ENCODE assay signal across 18 cellular contexts in the genomic region with DNA sequence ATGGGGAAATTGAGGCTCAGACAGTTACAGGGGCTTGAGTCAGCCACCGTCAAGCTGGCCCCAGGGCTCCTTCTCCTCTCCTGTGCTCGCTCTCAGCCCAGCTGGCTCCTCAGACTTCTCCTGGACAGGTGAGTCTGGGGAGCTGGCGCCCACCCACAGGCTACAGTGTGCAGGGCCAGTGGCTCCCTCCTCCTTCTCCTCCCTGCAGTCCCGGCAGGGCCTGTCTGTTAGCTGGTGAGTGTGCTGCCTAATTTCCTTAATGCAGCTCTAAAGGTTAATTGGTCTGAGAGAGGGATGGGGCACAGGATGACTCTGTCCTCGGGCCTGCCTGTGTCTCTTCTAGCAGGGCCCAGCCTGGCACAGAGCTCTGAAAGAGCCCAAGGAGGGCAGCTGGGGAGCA. TPM values are rescaled to one million over a fixed set of nuclear protein-coding genes. Genes with fewer than 3 reads are reported as not detected.
A peak's percentile ranks its signal among the peaks of the same experiment; 100 is the strongest.
DNase-seq lines count a peak whose midpoint lies in the region; ATAC-seq and TF ChIP-seq lines count a peak whose summit lies in the region.
"Had no signal": no experiment of that assay in that cellular context is flagged by ENCODE, and none has a peak within 500 bp of the region (broad histone marks: within the 10 kb centered on the region; RNA-seq: fewer than 3 reads in every experiment).

No MANE protein-coding gene starts in this region.

- peaks cover 4% of the 10 kb centered on the region for H3K79me1 ChIP-seq in neuronal stem cell (ENCODE audit: low read depth, low read length)

- H2AK5ac ChIP-seq in neuronal stem cell (ENCODE audit: low read depth, low read length) = no peak overlapping the region

- no peak overlapping the region for H4K91ac ChIP-seq in neuronal stem cell (ENCODE audit: low read depth, low read length, poor library complexity)

- no peak overlapping the region for H3K4me2 ChIP-seq in neuronal stem cell (ENCODE audit: insufficient read depth, low read length, poor library complexity, severe bottlenecking)

- no peak overlapping the region for H3K23ac ChIP-seq in neuronal stem cell (ENCODE audit: low read depth, low read length, poor library complexity)

- peaks cover 58% of the 10 kb centered on the region for H3K4me1 ChIP-seq in BE2C
- peaks cover 2% of the 10 kb centered on the region; the same call in 1 of the 2 replicates for H3K4me1 ChIP-seq in HEK293 (ENCODE audit: control insufficient read depth, insufficient read depth, low read length)
- peaks cover 0 to 12% of the 10 kb centered on the region in 2 donors for H3K4me1 ChIP-seq in neuronal stem cell (ENCODE audit: control insufficient read depth in 2 of 2, insufficient read depth in 1 of 2, low read depth in 1 of 2, low read length in 2 of 2)
- no peaks in the 10 kb centered on the region for H3K4me1 ChIP-seq in psoas muscle
- H3K4me1 ChIP-seq in gastrocnemius medialis = peaks cover 5 to 8% of the 10 kb centered on the region in 2 donors
- H3K4me1 ChIP-seq: Peyer's patch had no signal

- POLR2A ChIA-PET in HEK293 (lab: Yijun Ruan, JAX) = no interaction called here

- H3K4me1 Mint-ChIP-seq in chondrocyte (ENCODE audit: low read depth) = peaks cover 12% of the 10 kb centered on the region
- peaks cover 12% of the 10 kb centered on the region for H3K4me1 Mint-ChIP-seq in stimulated activated naive CD8-positive, alpha-beta T cell treated with anti-CD3 and anti-CD28 coated beads, Interleukin-15, amount 100 ng/mL, for 72 hours

- H3K36me3 Mint-ChIP-seq in chondrocyte (ENCODE audit: low read depth) = no peaks in the 10 kb centered on the region

- no peak overlapping the region for H3K9ac ChIP-seq in neuronal stem cell (ENCODE audit: low read depth, low read length, poor library complexity)

- no peak overlapping the region for H3K4me3 ChIP-seq in BE2C (ENCODE audit: low read depth, low read length)
- H3K4me3 ChIP-seq in HEK293 (ENCODE audit: low read depth, low read length) = no peak overlapping the region
- no peak overlapping the region for H3K4me3 ChIP-seq in neuronal stem cell (ENCODE audit: low read length in 2 of 2)
- H3K4me3 ChIP-seq in psoas muscle = no peak overlapping the region
- no peak overlapping the region for H3K4me3 ChIP-seq in gastrocnemius medialis
- H3K4me3 ChIP-seq: Peyer's patch had no signal

- no peak overlapping the region for H3K4me3 Mint-ChIP-seq in chondrocyte (ENCODE audit: unreplicated experiment)
- H3K4me3 Mint-ChIP-seq in stimulated activated naive CD8-positive, alpha-beta T cell treated with anti-CD3 and anti-CD28 coated beads, Interleukin-15, amount 100 ng/mL, for 72 hours = no peak overlapping the region

- peak overlapping the region; percentile 56 for H2BK15ac ChIP-seq in neuronal stem cell (ENCODE audit: low read length)

- DNase-seq in BE2C (peak; percentile 34), chondrocyte (ENCODE audit: low spot score) (peak; percentile 77), neuronal stem cell (ENCODE audit: low spot score) (no peak), psoas muscle (no peak), gastrocnemius medialis (no peak)
- DNase-seq in stimulated activated naive CD8-positive, alpha-beta T cell treated with anti-CD3 and anti-CD28 coated beads, Interleukin-15, amount 100 ng/mL, for 72 hours = no peak
- DNase-seq: ACHN, AML-193, COR-L47, Karpas-422, NCI-H187 treated with DMSO at 0.1 percent for 48 hours, NCI-H2171, NCI-H446, NCI-H774, Peyer's patch, SHP77 had no signal

- no peak for TF ChIP-seq POLR2A in gastrocnemius medialis (IDR thresholded peaks at IDR 0.05)

- H3K27me3 ChIP-seq in BE2C = no peaks in the 10 kb centered on the region
- peaks cover 0 to 48% (median 0%) of the 10 kb centered on the region in 3 experiments for H3K27me3 ChIP-seq in neuronal stem cell (ENCODE audit: control insufficient read depth in 3 of 3, insufficient read depth in 3 of 3, low read depth in 1 of 3, low read length in 3 of 3)
- H3K27me3 ChIP-seq in psoas muscle (ENCODE audit: insufficient read depth in 3 of 3, low read length in 2 of 3) = no peaks in the 10 kb centered on the region
- H3K27me3 ChIP-seq in gastrocnemius medialis = no peaks in the 10 kb centered on the region
- H3K27me3 ChIP-seq: Peyer's patch had no signal

- H3K27me3 Mint-ChIP-seq in chondrocyte (ENCODE audit: low read depth) = no peaks in the 10 kb centered on the region
- H3K27me3 Mint-ChIP-seq in stimulated activated naive CD8-positive, alpha-beta T cell treated with anti-CD3 and anti-CD28 coated beads, Interleukin-15, amount 100 ng/mL, for 72 hours = no peaks in the 10 kb centered on the region

- WGBS in neuronal stem cell (ENCODE audit: extremely low coverage in 2 of 2, insufficient read length in 2 of 2, insufficient replicate concordance in 1 of 2), 2 donors = no CpG with 5 or more reads among the region's 5 CpGs
- 75 to 82% (median 79%) methylated on average over 5 of the region's 5 CpGs for WGBS in psoas muscle, 3 donors

- in situ Hi-C loops in gastrocnemius medialis (cut with MboI; ENCODE audit: low sequenced_read_pairs in 4 of 4) = loop anchor here in 1 of 4 donors (25.0 kb wide), 1 partner anchor 730 kb away; the partner anchor contains the start of gene TMEM9B

- no peaks in the 10 kb centered on the region for H3K36me3 ChIP-seq in BE2C
- no peaks in the 10 kb centered on the region for H3K36me3 ChIP-seq in HEK293 (ENCODE audit: control insufficient read depth in 2 of 2, insufficient read depth in 1 of 2, low read length in 2 of 2)
- peaks cover 0 to under 1% of the 10 kb centered on the region in 2 donors for H3K36me3 ChIP-seq in neuronal stem cell (replicated peaks in 1 of 2; ENCODE audit: control insufficient read depth in 2 of 2, insufficient read depth in 2 of 2, low read length in 2 of 2)
- no peaks in the 10 kb centered on the region for H3K36me3 ChIP-seq in psoas muscle (ENCODE audit: insufficient read depth in 1 of 2, low read depth in 1 of 2)
- no peaks in the 10 kb centered on the region for H3K36me3 ChIP-seq in gastrocnemius medialis
- H3K36me3 ChIP-seq: Peyer's patch had no signal

- H2BK120ac ChIP-seq in neuronal stem cell (ENCODE audit: low read depth, low read length) = no peak overlapping the region

- no peak overlapping the region for H3K4ac ChIP-seq in neuronal stem cell (ENCODE audit: low read length)

- H2BK5ac ChIP-seq in neuronal stem cell (ENCODE audit: low read length) = no peak overlapping the region

- no peak overlapping the region for H3K14ac ChIP-seq in neuronal stem cell (ENCODE audit: low read length)

- TF ChIP-seq CTCF in BE2C (IDR thresholded peaks at IDR 0.05; ENCODE audit: low read depth, low read length) = no peak
- TF ChIP-seq CTCF in HEK293 (tag by site-specific recombination; IDR thresholded peaks at IDR 0.05) = no peak
- no peak for TF ChIP-seq CTCF in chondrocyte (IDR thresholded peaks at IDR 0.05)
- TF ChIP-seq CTCF in psoas muscle (IDR thresholded peaks at IDR 0.05) = no peak
- TF ChIP-seq CTCF in gastrocnemius medialis (IDR thresholded peaks at IDR 0.05 in 4 of 5, conservative IDR thresholded peaks at IDR 0.05 in 1 of 5) = no peak

- H3K9me3 Mint-ChIP-seq in chondrocyte (ENCODE audit: low read depth) = no peaks in the 10 kb centered on the region
- H3K9me3 Mint-ChIP-seq in stimulated activated naive CD8-positive, alpha-beta T cell treated with anti-CD3 and anti-CD28 coated beads, Interleukin-15, amount 100 ng/mL, for 72 hours = no peaks in the 10 kb centered on the region

- no peak overlapping the region for H3K27ac Mint-ChIP-seq in chondrocyte (ENCODE audit: unreplicated experiment)
- no peak overlapping the region for H3K27ac Mint-ChIP-seq in stimulated activated naive CD8-positive, alpha-beta T cell treated with anti-CD3 and anti-CD28 coated beads, Interleukin-15, amount 100 ng/mL, for 72 hours

- H4K8ac ChIP-seq in neuronal stem cell (ENCODE audit: low read depth, low read length) = no peak overlapping the region

- CTCF ChIA-PET in HEK293 (lab: Yijun Ruan, JAX) = interaction anchor here (3.8 kb wide), 1 partner anchor 31 kb away, joined by 35 read pairs; the partner anchor contains the start of gene LMO1

- no peak overlapping the region for H3K27ac ChIP-seq in HEK293 (ENCODE audit: extremely low read depth, low read depth, low read length)
- H3K27ac ChIP-seq in neuronal stem cell (replicated peaks; ENCODE audit: low read length) = no peak overlapping the region
- no peak overlapping the region for H3K27ac ChIP-seq in psoas muscle
- H3K27ac ChIP-seq in gastrocnemius medialis = no peak overlapping the region
- H3K27ac ChIP-seq: Peyer's patch had no signal

- no peak overlapping the region for H2BK12ac ChIP-seq in neuronal stem cell (ENCODE audit: low read length)

- H3K18ac ChIP-seq in neuronal stem cell (ENCODE audit: low read length) = peak overlapping the region; percentile 62

- H3K9me3 ChIP-seq in BE2C (no peaks in the 10 kb centered on the region), HEK293 (ENCODE audit: control insufficient read depth, insufficient read depth, low read depth, low read length) (no peaks in the 10 kb centered on the region), neuronal stem cell (replicated peaks in 1 of 2; ENCODE audit: control insufficient read depth in 2 of 2, insufficient read depth in 1 of 2, low read depth in 1 of 2, low read length in 2 of 2) (no peaks in the 10 kb centered on the region), psoas muscle (no peaks in the 10 kb centered on the region), gastrocnemius medialis (no peaks in the 10 kb centered on the region)
- H3K9me3 ChIP-seq: Peyer's patch had no signal

- intact Hi-C loops in psoas muscle (cut with DNase I) = no loop called here
- intact Hi-C loops in gastrocnemius medialis (cut with DNase I; ENCODE audit: low total_unique reads) = no loop called here

- ATAC-seq in psoas muscle (no peak), gastrocnemius medialis (no peak)
- ATAC-seq in stimulated activated naive CD8-positive, alpha-beta T cell treated with anti-CD3 and anti-CD28 coated beads, Interleukin-15, amount 100 ng/mL, for 72 hours = no peak

- no peak overlapping the region for H2AFZ ChIP-seq in neuronal stem cell (ENCODE audit: low read length)

TF ChIP-seq in HEK293, 187 proteins besides CTCF, POLR2A, EP300 and RAD21:
- 0 out of 2 replicates have a peak, but pooled peaks have one; percentile 17 for TF ChIP-seq WT1 (tag by site-specific recombination; IDR thresholded peaks at IDR 0.05)
- TF ChIP-seq ZNF629 (tag by site-specific recombination; IDR thresholded peaks at IDR 0.05) = no peak

RNA-seq across cellular contexts. Expression of gene LMO1, which starts 31.7 kb away (rescaled TPM):
- 4.4 TPM for polyA plus RNA-seq in BE2C (2012; ENCODE audit: insufficient read depth, insufficient read length, low read depth)
- total RNA-seq in chondrocyte (not detected in 3 replicates), psoas muscle (1 to 10 TPM; 3.2 to 9.3 (median 4.4) TPM), gastrocnemius medialis (1 to 10 TPM; 2.2 to 7.0 (median 2.5) TPM)
- polyA plus RNA-seq in neuronal stem cell (2013, experiment 1 of 2) = 9.9 TPM
- polyA plus RNA-seq in neuronal stem cell (2013, experiment 2 of 2) = 9.4 TPM
- polyA plus RNA-seq in psoas muscle = 1 to 10 TPM in 2 of 3 donors, under 1 TPM in 1; 0.74 to 3.0 (median 2.0) TPM
- total RNA-seq: HT-29, Peyer's patch had no signal

Comparison
In these comparisons a context has a peak if more than half of its experiments do, and no peak if none do; other contexts are left out.
1. DNase-seq: peak in BE2C (single experiment) and chondrocyte (single experiment); none in neuronal stem cell (single experiment), psoas muscle (0 of 2), gastrocnemius medialis (0 of 2) and stimulated activated naive CD8-positive, alpha-beta T cell treated with anti-CD3 and anti-CD28 coated beads, Interleukin-15, amount 100 ng/mL, for 72 hours (0 of 2).